Comparison of ENCODE assay signal across 9 cellular contexts in the genomic region with DNA sequence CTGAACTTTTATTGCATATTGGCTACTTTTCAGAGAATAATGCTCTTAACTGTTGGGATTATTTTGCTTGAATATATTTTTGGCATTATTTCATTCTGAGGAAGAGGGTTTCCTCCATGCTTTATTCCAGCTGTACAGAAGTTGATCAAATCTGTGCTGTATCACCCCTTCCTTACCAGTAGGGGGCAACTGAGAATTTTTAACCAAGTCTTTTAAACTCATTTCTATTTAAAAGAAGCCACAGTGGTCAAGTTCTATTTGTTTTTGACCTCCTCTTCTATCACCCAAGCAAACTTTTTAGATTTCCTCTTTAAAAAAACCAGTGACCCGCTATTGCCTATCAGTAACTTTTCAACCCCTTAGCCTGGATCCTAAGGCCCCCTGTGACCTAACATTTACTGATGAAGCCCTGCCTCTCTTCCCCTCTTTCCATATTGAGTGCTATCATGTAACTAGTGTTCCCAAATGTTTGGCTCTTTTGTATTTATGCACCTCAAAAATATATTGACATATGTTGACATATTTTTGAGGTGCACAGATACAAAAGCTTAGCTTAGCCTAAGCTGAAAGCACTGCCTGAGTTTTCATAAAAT.
DNase-seq lines count a peak whose midpoint lies in the region; ATAC-seq and TF ChIP-seq lines count a peak whose summit lies in the region.
"Had no signal": no experiment of that assay in that cellular context is flagged by ENCODE, and none has a peak within 500 bp of the region (broad histone marks: within the 10 kb centered on the region; RNA-seq: fewer than 3 reads in every experiment).

No MANE protein-coding gene starts in this region.

- H3K4me1 ChIP-seq in A673 (ENCODE audit: insufficient read depth, low read length, poor library complexity, severe bottlenecking) = no peaks in the 10 kb centered on the region
- H3K4me1 ChIP-seq in Peyer's patch = no peaks in the 10 kb centered on the region
- H3K4me1 ChIP-seq in stomach = no peaks in the 10 kb centered on the region
- H3K4me1 ChIP-seq: HAP-1 had no signal

- no peak overlapping the region for H3K27ac Mint-ChIP-seq in stimulated activated memory B cell treated with anti-CD40 and anti-IgM and Interleukin-4, amounts not matched to agents 10 μg/mL and 1 μg/mL and 100 μg/mL, for 72 hours

- no peak for TF ChIP-seq POLR2A in Peyer's patch (IDR thresholded peaks at IDR 0.05)
- TF ChIP-seq POLR2A in stomach (IDR thresholded peaks at IDR 0.05) = no peak

- TF ChIP-seq CTCF in A673 (conservative IDR thresholded peaks at IDR 0.05; ENCODE audit: low read depth, low read length) (peak; percentile 80), GM13977 (IDR thresholded peaks at IDR 0.05; ENCODE audit: extremely low read depth, insufficient read depth, missing control alignments) (peak; percentile 66), Peyer's patch (IDR thresholded peaks at IDR 0.05) (peak in 5 of 6 experiments; percentile 42 to 64 (median 55)), fibroblast of mammary gland (conservative IDR thresholded peaks at IDR 0.05; ENCODE audit: control insufficient read depth, insufficient read depth, low read depth, low read length) (peak; percentile 81), stomach (IDR thresholded peaks at IDR 0.05) (peak in 4 of 7 experiments; percentile 48 to 66 (median 56))

- POLR2A ChIA-PET in A673 (lab: Charles Lee; ENCODE audit: low non-redundant PET) = no interaction called here

- H3K27me3 Mint-ChIP-seq in stimulated activated memory B cell treated with anti-CD40 and anti-IgM and Interleukin-4, amounts not matched to agents 10 μg/mL and 1 μg/mL and 100 μg/mL, for 72 hours = no peaks in the 10 kb centered on the region

- in situ Hi-C loops in GM13977 (cut with MboI; ENCODE audit: low pct_unique_long_range_greater_than_20kb, low sequenced_read_pairs, unreplicated experiment) = no loop called here

- H3K9me3 Mint-ChIP-seq in stimulated activated memory B cell treated with anti-CD40 and anti-IgM and Interleukin-4, amounts not matched to agents 10 μg/mL and 1 μg/mL and 100 μg/mL, for 72 hours = no peaks in the 10 kb centered on the region

- H3K4me3 ChIP-seq in A673 (ENCODE audit: low read depth, low read length, poor library complexity, severe bottlenecking) (no peak overlapping the region), Peyer's patch (no peak overlapping the region), fibroblast of mammary gland (ENCODE audit: control insufficient read depth, low read depth, low read length) (no peak overlapping the region), stomach (no peak overlapping the region)
- H3K4me3 ChIP-seq: HAP-1 had no signal

- no peak overlapping the region for H3K27ac ChIP-seq in A673 (ENCODE audit: low read depth, low read length, poor library complexity, severe bottlenecking)
- H3K27ac ChIP-seq in Peyer's patch = no peak overlapping the region
- no peak overlapping the region for H3K27ac ChIP-seq in stomach

- CTCF ChIA-PET in A673 (lab: Charles Lee) = no interaction called here

- ATAC-seq in HG03064 (IDR thresholded peaks at IDR 0.05; ENCODE audit: low read depth, unreplicated experiment) = peak; percentile 59
- ATAC-seq in stimulated activated memory B cell treated with anti-CD40 and anti-IgM and Interleukin-4, amounts not matched to agents 10 μg/mL and 1 μg/mL and 100 μg/mL, for 72 hours = no peak

- H3K27me3 ChIP-seq in A673 (replicated peaks; ENCODE audit: insufficient read depth, low read depth, low read length, poor library complexity) = no peaks in the 10 kb centered on the region
- no peaks in the 10 kb centered on the region for H3K27me3 ChIP-seq in Peyer's patch
- no peaks in the 10 kb centered on the region for H3K27me3 ChIP-seq in stomach

- intact Hi-C loops in A673 (cut with micrococcal nuclease; ENCODE audit: unreplicated experiment) (no loop called here), stomach (cut with DNase I; ENCODE audit: low total_unique reads) (no loop called here)

- DNase-seq in A673 (ENCODE audit: low spot score) = peak; percentile 39
- peak; percentile 26 for DNase-seq in GM13977 (ENCODE audit: low spot score)
- DNase-seq in Peyer's patch = no peak
- peak; percentile 37 for DNase-seq in fibroblast of mammary gland (ENCODE audit: low read depth)
- no peak for DNase-seq in stomach
- no peak for DNase-seq in cerebellum (ENCODE audit: low spot score)

- H3K36me3 ChIP-seq in A673 (ENCODE audit: insufficient read depth, low read length, poor library complexity, severe bottlenecking) = no peaks in the 10 kb centered on the region
- H3K36me3 ChIP-seq in Peyer's patch = no peaks in the 10 kb centered on the region
- H3K36me3 ChIP-seq in stomach = no peaks in the 10 kb centered on the region
- H3K36me3 ChIP-seq: HAP-1 had no signal

- 8 to 33% (median 14%) methylated on average over 1 of the region's 1 CpG for WGBS in stomach, 5 donors

- TF ChIP-seq EP300 in stomach (IDR thresholded peaks at IDR 0.05) = no peak

- H3K9me3 ChIP-seq in A673 (ENCODE audit: low read depth, low read length, poor library complexity, severe bottlenecking) (no peaks in the 10 kb centered on the region), Peyer's patch (no peaks in the 10 kb centered on the region), stomach (no peaks in the 10 kb centered on the region)
- H3K9me3 ChIP-seq: HAP-1 had no signal

- H3K36me3 Mint-ChIP-seq in stimulated activated memory B cell treated with anti-CD40 and anti-IgM and Interleukin-4, amounts not matched to agents 10 μg/mL and 1 μg/mL and 100 μg/mL, for 72 hours = no peaks in the 10 kb centered on the region

- no TSS peak for BruUV-seq in A673 (replicated peaks; lab: Mats Ljungman, UMichigan)

- H3K4me3 Mint-ChIP-seq in stimulated activated memory B cell treated with anti-CD40 and anti-IgM and Interleukin-4, amounts not matched to agents 10 μg/mL and 1 μg/mL and 100 μg/mL, for 72 hours = no peak overlapping the region

- no peaks in the 10 kb centered on the region for H3K4me1 Mint-ChIP-seq in stimulated activated memory B cell treated with anti-CD40 and anti-IgM and Interleukin-4, amounts not matched to agents 10 μg/mL and 1 μg/mL and 100 μg/mL, for 72 hours

Comparison
In these comparisons a context has a peak if more than half of its experiments do, and no peak if none do; other contexts are left out.
1. DNase-seq: peak in A673 (single experiment), GM13977 (single experiment) and fibroblast of mammary gland (single experiment); none in Peyer's patch (0 of 3), stomach (single experiment) and cerebellum (single experiment).
2. Peak in every context shown above with its lines, with median percentiles within 50 percentile points of each other: CTCF ChIP-seq.